8 cellular contexts compared by ENCODE assay signal in the genomic region with DNA sequence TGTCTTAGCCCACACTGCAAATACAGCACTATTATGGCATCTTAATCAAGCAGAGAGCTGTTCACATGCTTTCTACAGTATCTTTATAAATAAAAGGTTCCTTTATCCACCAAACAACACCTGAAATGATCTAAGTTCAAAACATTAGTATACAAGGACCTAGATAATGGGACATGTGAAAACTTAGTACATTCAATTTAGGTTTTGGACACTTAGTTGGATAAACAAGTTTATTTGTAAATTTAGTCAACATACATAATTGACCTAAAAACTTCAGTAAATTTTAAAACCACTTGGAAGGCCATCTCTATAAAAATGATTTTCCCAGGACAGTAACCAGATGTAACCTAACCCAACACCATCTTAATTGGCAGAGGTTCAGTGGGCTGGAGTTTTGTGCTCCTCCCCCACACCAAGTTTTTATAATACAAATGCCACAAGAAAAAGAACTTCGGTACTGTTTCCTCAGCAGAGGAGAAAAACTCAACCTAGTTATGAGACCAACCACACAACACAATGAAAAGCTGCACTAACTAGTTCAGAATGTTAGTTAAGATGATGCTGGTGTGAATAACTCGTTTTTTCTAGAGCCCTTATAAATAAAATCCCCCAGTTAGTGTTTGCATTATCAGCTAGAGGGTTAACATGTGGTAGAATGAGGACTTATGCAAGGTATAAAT. TPM values are rescaled to one million over a fixed set of nuclear protein-coding genes. Genes with fewer than 3 reads are reported as not detected.
DNase-seq lines count a peak whose midpoint lies in the region; ATAC-seq and TF ChIP-seq lines count a peak whose summit lies in the region.

No MANE protein-coding gene starts in this region.

- H3K4me3 ChIP-seq in HFF-Myc (replicated peaks; ENCODE audit: low read depth, low read length): peak overlapping the region; percentile 91
- H3K4me3 ChIP-seq in iPS-11a (ENCODE audit: low read depth, low read length): peak overlapping the region; percentile 20
- H3K4me3 ChIP-seq in smooth muscle cell: peak overlapping the region; percentile 96

- 62% methylated on average over 2 of the region's 2 CpGs for WGBS in smooth muscle cell (ENCODE audit: low lambda C conversion rate)

- POLR2A ChIA-PET in activated CD8-positive, alpha-beta T cell treated with anti-CD3 and anti-CD28 coated beads for 36 hours (lab: Charles Lee): interaction anchor here (0.5 to 7.5 kb wide), 21 partner anchors 8 to 515 kb away, joined by 3 to 215 read pairs (median 11); a partner anchor contains a TSS

- no peaks in the 10 kb centered on the region for H3K36me3 ChIP-seq in smooth muscle cell (ENCODE audit: low read depth)

- ATAC-seq in activated CD8-positive, alpha-beta T cell treated with anti-CD3 and anti-CD28 coated beads for 36 hours: no peak
- no peak for ATAC-seq in HG03175 (IDR thresholded peaks at IDR 0.05; ENCODE audit: unreplicated experiment)
- no peak for ATAC-seq in GM18867 (IDR thresholded peaks at IDR 0.05; ENCODE audit: unreplicated experiment)

- H3K4me1 ChIP-seq in smooth muscle cell (ENCODE audit: low read depth): peaks cover 15% of the 10 kb centered on the region

- peak overlapping the region; percentile 98 for H3K27ac ChIP-seq in smooth muscle cell (ENCODE audit: low read depth)

- peaks cover 2% of the 10 kb centered on the region for H3K27me3 Mint-ChIP-seq in activated CD8-positive, alpha-beta T cell treated with anti-CD3 and anti-CD28 coated beads for 36 hours

- CTCF ChIA-PET in activated CD8-positive, alpha-beta T cell treated with anti-CD3 and anti-CD28 coated beads for 36 hours (lab: Charles Lee): interaction anchor here (0.7 to 6.1 kb wide), 14 partner anchors 9 to 119 kb away, joined by 3 to 40 read pairs (median 4); a partner anchor contains a TSS

- H3K27me3 ChIP-seq in smooth muscle cell (ENCODE audit: low read depth): no peaks in the 10 kb centered on the region

- no peak for TF ChIP-seq CTCF in HFF-Myc (IDR thresholded peaks at IDR 0.05; ENCODE audit: low read depth, low read length, missing control alignments)
- TF ChIP-seq CTCF in activated CD8-positive, alpha-beta T cell treated with anti-CD3 and anti-CD28 coated beads for 36 hours (IDR thresholded peaks at IDR 0.05): no peak
- TF ChIP-seq CTCF in smooth muscle cell (IDR thresholded peaks at IDR 0.05; ENCODE audit: borderline replicate concordance, insufficient read depth, poor library complexity, severe bottlenecking): no peak

- H3K9me3 ChIP-seq in smooth muscle cell (replicated peaks; ENCODE audit: low read depth): no peaks in the 10 kb centered on the region

- H2AFZ ChIP-seq in smooth muscle cell (ENCODE audit: low read depth): no peak overlapping the region

- peak overlapping the region; percentile 98 for H3K9ac ChIP-seq in smooth muscle cell (ENCODE audit: low read depth)

- DNase-seq in HFF-Myc (ENCODE audit: extremely low read depth, low read depth) (no peak), smooth muscle cell (lab: John Stamatoyannopoulos, UW; ENCODE audit: unreplicated experiment) (no peak), DMS114 treated with DMSO at 0.1 percent for 48 hours (lab: John Stamatoyannopoulos, UW; ENCODE audit: unreplicated experiment) (no peak), NCI-H2029 treated with DMSO at 0.1 percent for 48 hours (lab: John Stamatoyannopoulos, UW) (no peak)
- DNase-seq in activated CD8-positive, alpha-beta T cell treated with anti-CD3 and anti-CD28 coated beads for 36 hours: no peak

- H3F3A ChIP-seq in smooth muscle cell (ENCODE audit: low read depth): peaks cover 29% of the 10 kb centered on the region

- H3K4me2 ChIP-seq in smooth muscle cell: peak overlapping the region; percentile 97

- peak overlapping the region; percentile 88 for H3K4me3 Mint-ChIP-seq in activated CD8-positive, alpha-beta T cell treated with anti-CD3 and anti-CD28 coated beads for 36 hours

- intact Hi-C loops in activated CD8-positive, alpha-beta T cell treated with anti-CD3 and anti-CD28 coated beads for 36 hours (cut with micrococcal nuclease): no loop called here

- H3K9me3 Mint-ChIP-seq in activated CD8-positive, alpha-beta T cell treated with anti-CD3 and anti-CD28 coated beads for 36 hours: no peaks in the 10 kb centered on the region

- peaks cover 31% of the 10 kb centered on the region for H3K4me1 Mint-ChIP-seq in activated CD8-positive, alpha-beta T cell treated with anti-CD3 and anti-CD28 coated beads for 36 hours (ENCODE audit: low read depth)

- peaks cover 31% of the 10 kb centered on the region for H3K36me3 Mint-ChIP-seq in activated CD8-positive, alpha-beta T cell treated with anti-CD3 and anti-CD28 coated beads for 36 hours (ENCODE audit: low read depth)

- peaks cover 47% of the 10 kb centered on the region for H4K20me1 ChIP-seq in smooth muscle cell (ENCODE audit: low read depth)

- peak overlapping the region; percentile 70 for H3K27ac Mint-ChIP-seq in activated CD8-positive, alpha-beta T cell treated with anti-CD3 and anti-CD28 coated beads for 36 hours

- H3K79me2 ChIP-seq in smooth muscle cell (ENCODE audit: low read depth): peaks cover 23% of the 10 kb centered on the region

RNA-seq across cellular contexts. Expression of a gene that starts 7.2 kb away (rescaled TPM):
- total RNA-seq in activated CD8-positive, alpha-beta T cell treated with anti-CD3 and anti-CD28 coated beads for 36 hours: 10 to 100 TPM; 26.4 to 26.6 TPM
- total RNA-seq in smooth muscle cell: 25.4 and 39.5 TPM in 2 replicates
- 26.8 and 31.5 TPM in 2 replicates for polyA plus RNA-seq in smooth muscle cell

RNA-seq across cellular contexts. Expression of a gene that starts 12.4 kb away (rescaled TPM):
- 10 to 100 TPM; 43.4 to 50.7 TPM for total RNA-seq in activated CD8-positive, alpha-beta T cell treated with anti-CD3 and anti-CD28 coated beads for 36 hours
- 31.1 and 32.7 TPM in 2 replicates for total RNA-seq in smooth muscle cell
- 88.8 and 108 TPM in 2 replicates for polyA plus RNA-seq in smooth muscle cell

RNA-seq across cellular contexts. Expression of a gene that starts 56.1 kb away (rescaled TPM):
- total RNA-seq in activated CD8-positive, alpha-beta T cell treated with anti-CD3 and anti-CD28 coated beads for 36 hours: 1 to 10 TPM in 1 of 2 experiments, under 1 TPM in 1; 0.69 to 1.8 TPM
- total RNA-seq in smooth muscle cell: 66.0 and 83.8 TPM in 2 replicates
- 47.2 and 233 TPM in 2 replicates for polyA plus RNA-seq in smooth muscle cell

Comparison
In these comparisons a context has a peak if more than half of its experiments do, and no peak if none do; other contexts are left out.
1. H3K4me3 ChIP-seq: peak in every context shown above with its lines; median percentile 96 in smooth muscle cell; 91 in HFF-Myc; 20 in iPS-11a.
2. RNA of a gene that starts 56.1 kb away (total RNA-seq): 66.0 to 83.8 TPM in smooth muscle cell; 0.69 to 1.8 TPM in activated CD8-positive, alpha-beta T cell treated with anti-CD3 and anti-CD28 coated beads for 36 hours; every median in the first group is over 10 times any median in the second.